8 cellular contexts compared by ENCODE assay signal in genomic region chr13:99434258-99434788, GRCh38.
A peak's percentile ranks its signal among the peaks of the same experiment; 100 is the strongest.
DNase-seq lines count a peak whose midpoint lies in the region; ATAC-seq and TF ChIP-seq lines count a peak whose summit lies in the region.

No MANE protein-coding gene starts in this region.

- H2AFZ ChIP-seq in OCI-LY1 (ENCODE audit: low read length): no peak overlapping the region

- H3K9me2 ChIP-seq in OCI-LY1 (ENCODE audit: low read depth, low read length): no peaks in the 10 kb centered on the region

- H3K4me1 ChIP-seq in OCI-LY1 (ENCODE audit: insufficient read depth, low read length, severe bottlenecking): peaks cover 28% of the 10 kb centered on the region
- H3K4me1 ChIP-seq in naive thymus-derived CD4-positive, alpha-beta T cell (ENCODE audit: control insufficient read depth in 2 of 2, insufficient read depth in 2 of 2, low read length in 2 of 2): peaks cover 44 to 48% of the 10 kb centered on the region in 2 donors
- H3K4me1 ChIP-seq in thymus (ENCODE audit: control insufficient read depth, insufficient read depth, low read length): peaks cover 25% of the 10 kb centered on the region

- H3K27ac Mint-ChIP-seq in naive thymus-derived CD4-positive, alpha-beta T cell: peak overlapping the region; percentile 85 to 98 (median 92)

- H3K9ac ChIP-seq in OCI-LY1 (ENCODE audit: low read length): no peak overlapping the region

- no peaks in the 10 kb centered on the region for H3K9me3 Mint-ChIP-seq in activated T-cell treated with anti-CD3 and anti-CD28 coated beads, Interleukin-2, amount 50 U/mL, for 4 hours
- peaks cover 0 to 3% (median 0%) of the 10 kb centered on the region in 11 donors for H3K9me3 Mint-ChIP-seq in naive thymus-derived CD4-positive, alpha-beta T cell

- no peaks in the 10 kb centered on the region for H3K27me3 Mint-ChIP-seq in activated T-cell treated with anti-CD3 and anti-CD28 coated beads, Interleukin-2, amount 50 U/mL, for 4 hours (ENCODE audit: low read depth)
- peaks cover 0 to 8% (median 0%) of the 10 kb centered on the region in 5 donors for H3K27me3 Mint-ChIP-seq in naive thymus-derived CD4-positive, alpha-beta T cell

- POLR2A ChIA-PET in naive thymus-derived CD4-positive, alpha-beta T cell (lab: Charles Lee): interaction anchor here (0.7 to 5.3 kb wide), 22 partner anchors 9 to 234 kb away, joined by 3 to 84 read pairs (median 5); partner anchors contain the start of genes GPR18 and GPR183

- peak; percentile 84 for DNase-seq in activated T-cell treated with anti-CD3 and anti-CD28 coated beads, Interleukin-2, amount 50 U/mL, for 4 hours
- DNase-seq in naive thymus-derived CD4-positive, alpha-beta T cell: peak; percentile 48 to 92 (median 89)
- DNase-seq in 8988T (no peak), NCI-H1436 (lab: John Stamatoyannopoulos, UW) (no peak), NCI-H2107 (lab: John Stamatoyannopoulos, UW) (no peak)

- H3K4me3 ChIP-seq in OCI-LY1 (ENCODE audit: low read depth, low read length, poor library complexity, severe bottlenecking): no peak overlapping the region
- H3K4me3 ChIP-seq in naive thymus-derived CD4-positive, alpha-beta T cell (ENCODE audit: low read length): peak overlapping the region; percentile 32
- no peak overlapping the region for H3K4me3 ChIP-seq in thymus (ENCODE audit: low read length)

- no peaks in the 10 kb centered on the region for H3K36me3 Mint-ChIP-seq in activated T-cell treated with anti-CD3 and anti-CD28 coated beads, Interleukin-2, amount 50 U/mL, for 4 hours (ENCODE audit: insufficient read depth)
- H3K36me3 Mint-ChIP-seq in naive thymus-derived CD4-positive, alpha-beta T cell: peaks cover 0 to 1% (median 0%) of the 10 kb centered on the region in 5 donors

- H3K27ac ChIP-seq in OCI-LY1 (ENCODE audit: low read depth, low read length, poor library complexity, severe bottlenecking): no peak overlapping the region
- H3K27ac ChIP-seq in naive thymus-derived CD4-positive, alpha-beta T cell (ENCODE audit: low read depth, low read length): peak overlapping the region; percentile 83
- peak overlapping the region; percentile 37 for H3K27ac ChIP-seq in thymus (ENCODE audit: low read depth)

- H4K20me1 ChIP-seq in OCI-LY1 (ENCODE audit: insufficient read depth, low read length): no peaks in the 10 kb centered on the region

- H3K36me3 ChIP-seq in OCI-LY1 (ENCODE audit: insufficient read depth, low read length) (no peaks in the 10 kb centered on the region; the same call in 1 of the 2 replicates), thymus (ENCODE audit: control insufficient read depth, insufficient read depth) (no peaks in the 10 kb centered on the region)
- H3K36me3 ChIP-seq in naive thymus-derived CD4-positive, alpha-beta T cell (ENCODE audit: control insufficient read depth in 2 of 3, insufficient read depth in 3 of 3, low read length in 3 of 3): no peaks in the 10 kb centered on the region

- intact Hi-C loops in naive thymus-derived CD4-positive, alpha-beta T cell (cut with micrococcal nuclease): loop anchor here (1.0 to 5.0 kb wide), 3 partner anchors 9 to 347 kb away; no protein-coding TSS in a partner anchor

- H3K9me3 ChIP-seq in OCI-LY1 (ENCODE audit: low read length) (0 out of 2 replicates have a peak, but pooled peaks cover 2% of the 10 kb centered on the region), thymus (ENCODE audit: control insufficient read depth) (no peaks in the 10 kb centered on the region)
- no peaks in the 10 kb centered on the region for H3K9me3 ChIP-seq in naive thymus-derived CD4-positive, alpha-beta T cell (ENCODE audit: control insufficient read depth in 2 of 3, low read length in 3 of 3)

- peak overlapping the region; percentile 66 for H3K4me3 Mint-ChIP-seq in activated T-cell treated with anti-CD3 and anti-CD28 coated beads, Interleukin-2, amount 50 U/mL, for 4 hours
- peak overlapping the region; percentile 43 to 92 (median 77) for H3K4me3 Mint-ChIP-seq in naive thymus-derived CD4-positive, alpha-beta T cell

- peaks cover 63% of the 10 kb centered on the region for H3K4me1 Mint-ChIP-seq in activated T-cell treated with anti-CD3 and anti-CD28 coated beads, Interleukin-2, amount 50 U/mL, for 4 hours (ENCODE audit: low read depth)
- H3K4me1 Mint-ChIP-seq in naive thymus-derived CD4-positive, alpha-beta T cell: peaks cover 35 to 74% (median 66%) of the 10 kb centered on the region in 7 donors

- peak; percentile 59 to 68 for ATAC-seq in activated T-cell treated with anti-CD3 and anti-CD28 coated beads, Interleukin-2, amount 50 U/mL, for 4 hours
- peak; percentile 72 for ATAC-seq in naive thymus-derived CD4-positive, alpha-beta T cell
- ATAC-seq in esophagus mucosa: no peak

- 0 out of 2 replicates have a peak, but pooled peaks have one; percentile 10 for TF ChIP-seq CTCF in OCI-LY1 (IDR thresholded peaks at IDR 0.05; ENCODE audit: low read length)

- no peaks in the 10 kb centered on the region for H3F3A ChIP-seq in OCI-LY1 (ENCODE audit: insufficient read depth, low read length)

- H3K79me2 ChIP-seq in OCI-LY1 (ENCODE audit: insufficient read depth, low read length): no peaks in the 10 kb centered on the region

- H3K4me2 ChIP-seq in OCI-LY1 (ENCODE audit: low read length): no peak overlapping the region; the same call in 1 of the 2 replicates

- peaks cover 24% of the 10 kb centered on the region for H3K27me3 ChIP-seq in OCI-LY1 (ENCODE audit: insufficient read depth, low read length)
- H3K27me3 ChIP-seq in naive thymus-derived CD4-positive, alpha-beta T cell (ENCODE audit: control insufficient read depth in 2 of 2, insufficient read depth in 2 of 2, low read length in 2 of 2): no peaks in the 10 kb centered on the region
- H3K27me3 ChIP-seq in thymus (ENCODE audit: control insufficient read depth, insufficient read depth): no peaks in the 10 kb centered on the region

- 87% methylated on average over 17 of the region's 17 CpGs for WGBS in thymus

- CTCF ChIA-PET in naive thymus-derived CD4-positive, alpha-beta T cell (lab: Charles Lee): interaction anchor here (0.8 to 8.7 kb wide), 18 partner anchors 9 to 559 kb away, joined by 3 to 258 read pairs (median 13); partner anchors contain the start of gene GPR183

Comparison
In these comparisons a context has a peak if more than half of its experiments do, and no peak if none do; other contexts are left out.
1. DNase-seq: peak in activated T-cell treated with anti-CD3 and anti-CD28 coated beads, Interleukin-2, amount 50 U/mL, for 4 hours (single experiment) and naive thymus-derived CD4-positive, alpha-beta T cell (9 of 9); none in 8988T (single experiment), NCI-H1436 (single experiment) and NCI-H2107 (single experiment).